8 cellular contexts compared by ENCODE assay signal in genomic region chr10:92544296-92544695, GRCh38. TPM values are rescaled to one million over a fixed set of nuclear protein-coding genes. Genes with fewer than 3 reads are reported as not detected.
DNase-seq lines count a peak whose midpoint lies in the region; ATAC-seq, FAIRE-seq and TF ChIP-seq lines count a peak whose summit lies in the region.

No MANE protein-coding gene starts in this region.

- BruUV-seq in endothelial cell of umbilical vein (replicated peaks; lab: Mats Ljungman, UMichigan): no TSS peak

- H3K27me3 ChIP-seq in GM23248 (replicated peaks; ENCODE audit: insufficient read depth) (no peaks in the 10 kb centered on the region), NT2/D1 (ENCODE audit: insufficient read depth, insufficient read length) (no peaks in the 10 kb centered on the region), endothelial cell of umbilical vein (ENCODE audit: control insufficient read depth in 2 of 2, insufficient read depth in 2 of 2, low read length in 2 of 2) (no peaks in the 10 kb centered on the region), neuronal stem cell (ENCODE audit: control insufficient read depth in 3 of 3, insufficient read depth in 3 of 3, low read depth in 1 of 3, low read length in 3 of 3) (no peaks in the 10 kb centered on the region)

- H4K20me1 ChIP-seq in GM23248 (ENCODE audit: insufficient read depth) (peaks cover 11% of the 10 kb centered on the region; the same call in 1 of the 2 replicates), endothelial cell of umbilical vein (replicated peaks; ENCODE audit: control insufficient read depth, extremely low read depth, insufficient read depth, low read length) (peaks cover 2% of the 10 kb centered on the region)

- H3K23ac ChIP-seq in neuronal stem cell (ENCODE audit: low read depth, low read length, poor library complexity): no peak overlapping the region

- no peak overlapping the region for H3K4ac ChIP-seq in neuronal stem cell (ENCODE audit: low read length)

- no peak overlapping the region for H2BK15ac ChIP-seq in neuronal stem cell (ENCODE audit: low read length)

- H3K4me3 ChIP-seq in AG10803 (ENCODE audit: low read length): no peak overlapping the region
- no peak overlapping the region for H3K4me3 ChIP-seq in GM23248
- H3K4me3 ChIP-seq in NT2/D1 (ENCODE audit: insufficient read length, low read depth): no peak overlapping the region
- H3K4me3 ChIP-seq in endothelial cell of umbilical vein (replicated peaks in 1 of 3; ENCODE audit: insufficient read depth in 1 of 3, low read depth in 1 of 3, low read length in 3 of 3): no peak overlapping the region
- H3K4me3 ChIP-seq in neuronal stem cell (ENCODE audit: low read length in 2 of 2): no peak overlapping the region

- no peak overlapping the region for H4K91ac ChIP-seq in neuronal stem cell (ENCODE audit: low read depth, low read length, poor library complexity)

- dilution Hi-C loops in endothelial cell of umbilical vein (cut with MboI; ENCODE audit: extremely low pct_ligation_motif_present, low sequenced_read_pairs): no loop called here

- TF ChIP-seq CTCF in AG10803 (conservative IDR thresholded peaks at IDR 0.05; ENCODE audit: low read length): no peak
- no peak for TF ChIP-seq CTCF in endothelial cell of umbilical vein (IDR thresholded peaks at IDR 0.05; ENCODE audit: extremely low read depth in 1 of 2, insufficient read depth in 1 of 2, low read depth in 1 of 2, low read length in 2 of 2)

- H3K14ac ChIP-seq in neuronal stem cell (ENCODE audit: low read length): no peak overlapping the region

- H2BK120ac ChIP-seq in neuronal stem cell (ENCODE audit: low read depth, low read length): no peak overlapping the region

- H3K9me3 ChIP-seq in GM23248 (ENCODE audit: low read depth) (no peaks in the 10 kb centered on the region), NT2/D1 (ENCODE audit: insufficient read depth, low read length) (no peaks in the 10 kb centered on the region), endothelial cell of umbilical vein (replicated peaks; ENCODE audit: control insufficient read depth, insufficient read depth, low read length) (no peaks in the 10 kb centered on the region), neuronal stem cell (replicated peaks in 1 of 2; ENCODE audit: control insufficient read depth in 2 of 2, insufficient read depth in 1 of 2, low read depth in 1 of 2, low read length in 2 of 2) (no peaks in the 10 kb centered on the region)

- no peak for FAIRE-seq in endothelial cell of umbilical vein (lab: Jason Lieb, UNC)

- H3K9ac ChIP-seq in GM23248 (no peak overlapping the region), NT2/D1 (ENCODE audit: insufficient read length, low read depth) (no peak overlapping the region), endothelial cell of umbilical vein (replicated peaks; ENCODE audit: extremely low read depth, insufficient read depth, low read length) (no peak overlapping the region), neuronal stem cell (ENCODE audit: low read depth, low read length, poor library complexity) (no peak overlapping the region)

- H3K9me2 ChIP-seq in GM23248 (ENCODE audit: insufficient read depth): no peaks in the 10 kb centered on the region

- H3K27ac ChIP-seq in GM23248 (no peak overlapping the region), endothelial cell of umbilical vein (ENCODE audit: insufficient read depth, low read depth, low read length) (no peak overlapping the region), neuronal stem cell (replicated peaks; ENCODE audit: low read length) (no peak overlapping the region)

- TF ChIP-seq POLR2A in endothelial cell of umbilical vein (IDR thresholded peaks at IDR 0.05; ENCODE audit: low read depth, low read length): no peak

- no peak for ATAC-seq in Right ventricle myocardium inferior

- intact Hi-C loops in endothelial cell of umbilical vein (cut with micrococcal nuclease) (no loop called here), Right ventricle myocardium inferior (cut with DNase I) (no loop called here)

- H2AK5ac ChIP-seq in neuronal stem cell (ENCODE audit: low read depth, low read length): no peak overlapping the region

- peaks cover 67% of the 10 kb centered on the region for H3K79me2 ChIP-seq in GM23248 (ENCODE audit: insufficient read depth)
- peaks cover 24% of the 10 kb centered on the region for H3K79me2 ChIP-seq in endothelial cell of umbilical vein (ENCODE audit: control insufficient read depth, insufficient read depth, low read length)

- CTCF ChIA-PET in endothelial cell of umbilical vein (lab: Charles Lee): interaction anchor here (0.8 to 1.5 kb wide), 2 partner anchors 11 to 27 kb away, joined by 3 to 8 read pairs; no protein-coding TSS in a partner anchor

- peaks cover 3% of the 10 kb centered on the region; the same call in 1 of the 2 replicates for H3K36me3 ChIP-seq in GM23248 (ENCODE audit: low read depth)
- peaks cover 12% of the 10 kb centered on the region for H3K36me3 ChIP-seq in NT2/D1 (ENCODE audit: insufficient read depth, insufficient read length, low read length)
- peaks cover 0 to 2% of the 10 kb centered on the region in 2 experiments for H3K36me3 ChIP-seq in endothelial cell of umbilical vein (ENCODE audit: control insufficient read depth in 2 of 2, extremely low read depth in 1 of 2, insufficient read depth in 2 of 2, low read length in 2 of 2)
- peaks cover 0 to 10% of the 10 kb centered on the region in 2 donors for H3K36me3 ChIP-seq in neuronal stem cell (replicated peaks in 1 of 2; ENCODE audit: control insufficient read depth in 2 of 2, insufficient read depth in 2 of 2, low read length in 2 of 2)

- in situ Hi-C loops in GM23248 (cut with MboI): no loop called here

- H3K18ac ChIP-seq in neuronal stem cell (ENCODE audit: low read length): no peak overlapping the region

- H3F3A ChIP-seq in GM23248 (ENCODE audit: insufficient read depth): no peaks in the 10 kb centered on the region

- no peak overlapping the region for H3K4me2 ChIP-seq in GM23248 (ENCODE audit: unreplicated experiment)
- no peak overlapping the region for H3K4me2 ChIP-seq in endothelial cell of umbilical vein (ENCODE audit: insufficient read depth, low read length)
- H3K4me2 ChIP-seq in neuronal stem cell (ENCODE audit: insufficient read depth, low read length, poor library complexity, severe bottlenecking): no peak overlapping the region

- H2AFZ ChIP-seq in GM23248: no peak overlapping the region
- H2AFZ ChIP-seq in endothelial cell of umbilical vein (ENCODE audit: low read depth, low read length): no peak overlapping the region
- no peak overlapping the region for H2AFZ ChIP-seq in neuronal stem cell (ENCODE audit: low read length)

- H2BK5ac ChIP-seq in neuronal stem cell (ENCODE audit: low read length): no peak overlapping the region

- H3K79me1 ChIP-seq in neuronal stem cell (ENCODE audit: low read depth, low read length): no peaks in the 10 kb centered on the region

- H3K9me1 ChIP-seq in endothelial cell of umbilical vein (replicated peaks; ENCODE audit: control insufficient read depth, extremely low read depth, insufficient read depth, low read length): no peaks in the 10 kb centered on the region

- no peak overlapping the region for H2BK12ac ChIP-seq in neuronal stem cell (ENCODE audit: low read length)

- DNase-seq in AG10803 (ENCODE audit: low read depth): peak; percentile 5
- DNase-seq in GM23248: peak; percentile 16
- peak; percentile 3 for DNase-seq in NT2/D1 (ENCODE audit: low read depth, low spot score)
- DNase-seq in endothelial cell of umbilical vein (ENCODE audit: low read depth, low spot score): peak; percentile 45
- no peak for DNase-seq in neuronal stem cell (ENCODE audit: low spot score)
- DNase-seq in RKO (ENCODE audit: low spot score): no peak
- no peak for DNase-seq in activated CD8-positive, alpha-beta memory T cell treated with anti-CD3 and anti-CD28 coated beads, Interleukin-2, amount 50 U/mL, for 48 hours
- DNase-seq in Right ventricle myocardium inferior (ENCODE audit: missing footprints): no peak

- WGBS in GM23248 (ENCODE audit: low coverage in 1 of 2, low lambda C conversion rate in 2 of 2, missing lambda C conversion rate in 2 of 2), 2 experiments: 81 to 87% methylated on average over 3 of the region's 3 CpGs
- WGBS in neuronal stem cell (ENCODE audit: extremely low coverage in 2 of 2, insufficient read length in 2 of 2, insufficient replicate concordance in 1 of 2), 2 donors: no CpG with 5 or more reads among the region's 3 CpGs

- POLR2A ChIA-PET in endothelial cell of umbilical vein (lab: Charles Lee): no interaction called here

- H4K8ac ChIP-seq in neuronal stem cell (ENCODE audit: low read depth, low read length): no peak overlapping the region

- H3K4me1 ChIP-seq in GM23248 (ENCODE audit: insufficient read depth): no peaks in the 10 kb centered on the region
- no peaks in the 10 kb centered on the region for H3K4me1 ChIP-seq in NT2/D1 (ENCODE audit: insufficient read depth, insufficient read length)
- no peaks in the 10 kb centered on the region for H3K4me1 ChIP-seq in endothelial cell of umbilical vein (ENCODE audit: control insufficient read depth, extremely low read depth, insufficient read depth, low read length)
- H3K4me1 ChIP-seq in neuronal stem cell (ENCODE audit: control insufficient read depth in 2 of 2, insufficient read depth in 1 of 2, low read depth in 1 of 2, low read length in 2 of 2): peaks cover 0 to 1% of the 10 kb centered on the region in 2 donors

RNA-seq across cellular contexts. Expression of gene IDE, which starts 29.6 kb away (rescaled TPM):
- total RNA-seq in GM23248 (2014; rRNA removed; shearing (Covaris generic)): 22.8 and 26.4 TPM in 2 replicates
- polyA plus RNA-seq in GM23248 (2016; fragmentation: Nextera tagmentation; extraction: Ambion mirVana): 18.6 and 19.6 TPM in 2 replicates
- total RNA-seq in endothelial cell of umbilical vein: 52.6 and 53.5 TPM in 2 replicates
- polyA plus RNA-seq in endothelial cell of umbilical vein: 10.7 and 11.7 TPM in 2 replicates
- polyA plus RNA-seq in endothelial cell of umbilical vein (2011; cell fraction: cytosol; rRNA removed): 11.3 and 13.7 TPM in 2 replicates
- polyA plus RNA-seq in endothelial cell of umbilical vein (2011; cell fraction: nucleus; rRNA removed): 33.4 and 35.8 TPM in 2 replicates
- 27.0 and 35.7 TPM in 2 replicates for polyA plus RNA-seq in endothelial cell of umbilical vein (2012)
- 58.7 and 59.6 TPM in 2 replicates for polyA minus RNA-seq in endothelial cell of umbilical vein
- polyA minus RNA-seq in endothelial cell of umbilical vein (2011; cell fraction: cytosol; rRNA and poly(A)+ RNA removed): 29.6 TPM
- 41.8 and 59.8 TPM in 2 replicates for polyA minus RNA-seq in endothelial cell of umbilical vein (2011; cell fraction: nucleus; rRNA and poly(A)+ RNA removed)
- 15.4 TPM for polyA plus RNA-seq in neuronal stem cell (2013, experiment 1 of 2)
- polyA plus RNA-seq in neuronal stem cell (2013, experiment 2 of 2): 14.6 TPM
- total RNA-seq in Right ventricle myocardium inferior: 49.9 TPM

RNA-seq across cellular contexts. Expression of gene KIF11, which starts 48.6 kb away (rescaled TPM):
- 12.5 and 16.2 TPM in 2 replicates for total RNA-seq in GM23248 (2014; rRNA removed; shearing (Covaris generic))
- 10.8 and 11.4 TPM in 2 replicates for polyA plus RNA-seq in GM23248 (2016; fragmentation: Nextera tagmentation; extraction: Ambion mirVana)
- 42.6 and 42.8 TPM in 2 replicates for total RNA-seq in endothelial cell of umbilical vein
- polyA plus RNA-seq in endothelial cell of umbilical vein: 4.7 and 7.3 TPM in 2 replicates
- polyA plus RNA-seq in endothelial cell of umbilical vein (2011; cell fraction: cytosol; rRNA removed): 12.5 and 14.2 TPM in 2 replicates
- polyA plus RNA-seq in endothelial cell of umbilical vein (2011; cell fraction: nucleus; rRNA removed): 10.1 and 16.2 TPM in 2 replicates
- 13.1 and 34.0 TPM in 2 replicates for polyA plus RNA-seq in endothelial cell of umbilical vein (2012)
- 6.8 and 9.2 TPM in 2 replicates for polyA minus RNA-seq in endothelial cell of umbilical vein
- 28.1 TPM for polyA minus RNA-seq in endothelial cell of umbilical vein (2011; cell fraction: cytosol; rRNA and poly(A)+ RNA removed)
- 6.9 and 13.5 TPM in 2 replicates for polyA minus RNA-seq in endothelial cell of umbilical vein (2011; cell fraction: nucleus; rRNA and poly(A)+ RNA removed)
- polyA plus RNA-seq in neuronal stem cell (2013, experiment 1 of 2): 39.9 TPM
- polyA plus RNA-seq in neuronal stem cell (2013, experiment 2 of 2): 39.8 TPM
- total RNA-seq in Right ventricle myocardium inferior: 1.1 TPM

Comparison
In these comparisons a context has a peak if more than half of its experiments do, and no peak if none do; other contexts are left out.
1. DNase-seq: peak in AG10803 (single experiment), GM23248 (single experiment), NT2/D1 (single experiment) and endothelial cell of umbilical vein (single experiment); none in neuronal stem cell (single experiment), RKO (single experiment), activated CD8-positive, alpha-beta memory T cell treated with anti-CD3 and anti-CD28 coated beads, Interleukin-2, amount 50 U/mL, for 48 hours (single experiment) and Right ventricle myocardium inferior (single experiment).